Comparison of ENCODE assay signal across 1 cellular context in genomic region chr1:206911064-206911663, GRCh38.
TF ChIP-seq lines count a peak whose summit lies in the region.

No MANE protein-coding gene starts in this region.

TF ChIP-seq in SK-N-SH, 30 proteins besides CTCF, POLR2A, EP300 and RAD21 (continued from another document):
- peak; percentile 74; the same call in 1 of the 2 replicates for TF ChIP-seq REST (IDR thresholded peaks at IDR 0.05; ENCODE audit: low read depth, low read length)
